Comparison of ENCODE assay signal across 26 cellular contexts in genomic region chr4:10629394-10629793, GRCh38. TPM values are rescaled to one million over a fixed set of nuclear protein-coding genes. Genes with fewer than 3 reads are reported as not detected.
A peak's percentile ranks its signal among the peaks of the same experiment; 100 is the strongest.
DNase-seq lines count a peak whose midpoint lies in the region; ATAC-seq and TF ChIP-seq lines count a peak whose summit lies in the region.
"Had no signal": no experiment of that assay in that cellular context is flagged by ENCODE, and none has a peak within 500 bp of the region (broad histone marks: within the 10 kb centered on the region; RNA-seq: fewer than 3 reads in every experiment).

No MANE protein-coding gene starts in this region.

- no peaks in the 10 kb centered on the region for H3K36me3 Mint-ChIP-seq in activated naive CD4-positive, alpha-beta T cell treated with anti-CD3 and anti-CD28 coated beads, Interleukin-2, amount 50 U/mL, for 72 hours
- no peaks in the 10 kb centered on the region for H3K36me3 Mint-ChIP-seq in activated naive CD4-positive, alpha-beta T cell treated with anti-CD3 and anti-CD28 coated beads, Interleukin-2, amount 10 ng/mL, durations not matched to agents 7 days and 5 days
- no peaks in the 10 kb centered on the region for H3K36me3 Mint-ChIP-seq in activated CD8-positive, alpha-beta T cell treated with anti-CD3 and anti-CD28 coated beads for 36 hours (ENCODE audit: low read depth)
- H3K36me3 Mint-ChIP-seq: activated naive CD8-positive, alpha-beta T cell had no signal

- intact Hi-C loops in activated CD8-positive, alpha-beta T cell treated with anti-CD3 and anti-CD28 coated beads for 36 hours (cut with micrococcal nuclease) = no loop called here
- intact Hi-C loops in head of caudate nucleus (cut with DNase I) (no loop called here), left cardiac atrium (cut with DNase I) (no loop called here)

- POLR2A ChIA-PET in activated CD8-positive, alpha-beta T cell treated with anti-CD3 and anti-CD28 coated beads for 36 hours (lab: Charles Lee) = no interaction called here

- peak; percentile 28 to 32 for ATAC-seq in activated naive CD4-positive, alpha-beta T cell treated with anti-CD3 and anti-CD28 coated beads, Interleukin-2, amount 50 U/mL, for 72 hours
- ATAC-seq in HG02870 (IDR thresholded peaks at IDR 0.05; ENCODE audit: unreplicated experiment) (peak; percentile 64), left cardiac atrium (no peak)
- ATAC-seq in activated CD8-positive, alpha-beta T cell treated with anti-CD3 and anti-CD28 coated beads for 36 hours = peak; percentile 61
- peak; percentile 92 for ATAC-seq in stimulated activated naive CD8-positive, alpha-beta T cell treated with anti-CD3 and anti-CD28 coated beads, Interleukin-15, amount 100 ng/mL, for 72 hours
- ATAC-seq: A549, right cardiac atrium had no signal

- H3K4me1 Mint-ChIP-seq in activated naive CD4-positive, alpha-beta T cell treated with anti-CD3 and anti-CD28 coated beads, Interleukin-2, amount 10 ng/mL, durations not matched to agents 7 days and 5 days = peaks cover 7% of the 10 kb centered on the region
- peaks cover 14% of the 10 kb centered on the region for H3K4me1 Mint-ChIP-seq in activated CD8-positive, alpha-beta T cell treated with anti-CD3 and anti-CD28 coated beads for 36 hours (ENCODE audit: low read depth)
- H3K4me1 Mint-ChIP-seq in stimulated activated naive CD8-positive, alpha-beta T cell treated with anti-CD3 and anti-CD28 coated beads, Interleukin-15, amount 100 ng/mL, for 72 hours = peaks cover 39% of the 10 kb centered on the region

- H3K27me3 Mint-ChIP-seq in activated naive CD4-positive, alpha-beta T cell treated with anti-CD3 and anti-CD28 coated beads, Interleukin-2, amount 10 ng/mL, durations not matched to agents 7 days and 5 days = no peaks in the 10 kb centered on the region
- peaks cover 2% of the 10 kb centered on the region for H3K27me3 Mint-ChIP-seq in activated CD8-positive, alpha-beta T cell treated with anti-CD3 and anti-CD28 coated beads for 36 hours
- no peaks in the 10 kb centered on the region for H3K27me3 Mint-ChIP-seq in stimulated activated naive CD8-positive, alpha-beta T cell treated with anti-CD3 and anti-CD28 coated beads, Interleukin-15, amount 100 ng/mL, for 72 hours
- H3K27me3 Mint-ChIP-seq: stimulated activated naive B cell treated with anti-CD40 and anti-IgM and Interleukin-4, amounts not matched to agents 10 μg/mL and 1 μg/mL and 100 μg/mL, for 72 hours had no signal

- CTCF ChIA-PET in activated naive CD4-positive, alpha-beta T cell treated with anti-CD3 and anti-CD28 coated beads, Interleukin-2, amount 10 ng/mL, durations not matched to agents 7 days and 5 days (lab: Charles Lee) = no interaction called here
- CTCF ChIA-PET in activated CD8-positive, alpha-beta T cell treated with anti-CD3 and anti-CD28 coated beads for 36 hours (lab: Charles Lee) = no interaction called here

- no peaks in the 10 kb centered on the region for H3K9me3 Mint-ChIP-seq in activated naive CD4-positive, alpha-beta T cell treated with anti-CD3 and anti-CD28 coated beads, Interleukin-2, amount 50 U/mL, for 72 hours
- no peaks in the 10 kb centered on the region for H3K9me3 Mint-ChIP-seq in activated naive CD4-positive, alpha-beta T cell treated with anti-CD3 and anti-CD28 coated beads, Interleukin-2, amount 10 ng/mL, durations not matched to agents 7 days and 5 days
- no peaks in the 10 kb centered on the region for H3K9me3 Mint-ChIP-seq in activated CD8-positive, alpha-beta T cell treated with anti-CD3 and anti-CD28 coated beads for 36 hours
- no peaks in the 10 kb centered on the region for H3K9me3 Mint-ChIP-seq in stimulated activated naive CD8-positive, alpha-beta T cell treated with anti-CD3 and anti-CD28 coated beads, Interleukin-15, amount 100 ng/mL, for 72 hours
- H3K9me3 Mint-ChIP-seq: stimulated activated naive B cell treated with anti-CD40 and anti-IgM and Interleukin-4, amounts not matched to agents 10 μg/mL and 1 μg/mL and 100 μg/mL, for 72 hours had no signal

- H3K27ac Mint-ChIP-seq in activated naive CD4-positive, alpha-beta T cell treated with anti-CD3 and anti-CD28 coated beads, Interleukin-2, amount 50 U/mL, for 72 hours = no peak overlapping the region
- H3K27ac Mint-ChIP-seq in activated naive CD4-positive, alpha-beta T cell treated with anti-CD3 and anti-CD28 coated beads, Interleukin-2, amount 10 ng/mL, durations not matched to agents 7 days and 5 days = no peak overlapping the region
- H3K27ac Mint-ChIP-seq in activated CD8-positive, alpha-beta T cell treated with anti-CD3 and anti-CD28 coated beads for 36 hours = no peak overlapping the region
- H3K27ac Mint-ChIP-seq in stimulated activated naive CD8-positive, alpha-beta T cell treated with anti-CD3 and anti-CD28 coated beads, Interleukin-15, amount 100 ng/mL, for 72 hours = peak overlapping the region; percentile 27 to 37
- H3K27ac Mint-ChIP-seq: activated naive CD8-positive, alpha-beta T cell; stimulated activated naive B cell treated with anti-CD40 and anti-IgM and Interleukin-4, amounts not matched to agents 10 μg/mL and 1 μg/mL and 100 μg/mL, for 72 hours had no signal

- H3K4me3 Mint-ChIP-seq in activated naive CD4-positive, alpha-beta T cell treated with anti-CD3 and anti-CD28 coated beads, Interleukin-2, amount 10 ng/mL, durations not matched to agents 7 days and 5 days = no peak overlapping the region
- H3K4me3 Mint-ChIP-seq in activated CD8-positive, alpha-beta T cell treated with anti-CD3 and anti-CD28 coated beads for 36 hours = no peak overlapping the region
- no peak overlapping the region for H3K4me3 Mint-ChIP-seq in stimulated activated naive CD8-positive, alpha-beta T cell treated with anti-CD3 and anti-CD28 coated beads, Interleukin-15, amount 100 ng/mL, for 72 hours
- H3K4me3 Mint-ChIP-seq: activated naive CD8-positive, alpha-beta T cell; stimulated activated naive B cell treated with anti-CD40 and anti-IgM and Interleukin-4, amounts not matched to agents 10 μg/mL and 1 μg/mL and 100 μg/mL, for 72 hours had no signal

- DNase-seq in activated naive CD4-positive, alpha-beta T cell treated with anti-CD3 and anti-CD28 coated beads, Interleukin-2, amount 50 U/mL, for 72 hours (ENCODE audit: low spot score in 2 of 2) = no peak
- no peak for DNase-seq in activated naive CD4-positive, alpha-beta T cell treated with anti-CD3 and anti-CD28 coated beads, Interleukin-2, amount 10 ng/mL, durations not matched to agents 7 days and 5 days
- DNase-seq in activated CD8-positive, alpha-beta T cell treated with anti-CD3 and anti-CD28 coated beads for 36 hours = peak; percentile 39
- DNase-seq in stimulated activated naive CD8-positive, alpha-beta T cell treated with anti-CD3 and anti-CD28 coated beads, Interleukin-15, amount 100 ng/mL, for 72 hours = peak; percentile 29 to 64
- DNase-seq in head of caudate nucleus = no peak
- no peak for DNase-seq in SIG-M5 (lab: John Stamatoyannopoulos, UW)
- no peak for DNase-seq in left cardiac atrium
- DNase-seq: brain microvascular endothelial cell; C1 segment of cervical spinal cord; islet precursor cell; mammary epithelial cell; NCI-H1436; NCI-H774; PC-9; right cardiac atrium; stimulated activated CD4-positive, alpha-beta T cell treated with anti-CD3 and anti-CD28 coated beads, Interleukin-15, amount 100 ng/mL, for 24 hours; stimulated activated naive B cell treated with anti-CD40 and anti-IgM and Interleukin-4, amounts not matched to agents 10 μg/mL and 1 μg/mL and 100 μg/mL, for 72 hours; transverse colon had no signal

- TF ChIP-seq CTCF in activated CD8-positive, alpha-beta T cell treated with anti-CD3 and anti-CD28 coated beads for 36 hours (IDR thresholded peaks at IDR 0.05) = no peak

RNA-seq across cellular contexts. Expression of gene CLNK, which starts 55.2 kb away (rescaled TPM):
- total RNA-seq in activated naive CD4-positive, alpha-beta T cell treated with anti-CD3 and anti-CD28 coated beads, Interleukin-2, amount 50 U/mL, for 72 hours = under 1 TPM in 1 of 2 donors, not detected in 1; 0.39 TPM
- total RNA-seq in activated CD8-positive, alpha-beta T cell treated with anti-CD3 and anti-CD28 coated beads for 36 hours = under 1 TPM in 1 of 2 experiments, not detected in 1; 0.18 TPM
- not detected for total RNA-seq in left cardiac atrium
- total RNA-seq: hepatocyte; mammary epithelial cell; myocyte; osteocyte; PC-9; right cardiac atrium; SJSA1; T-helper 2 cell treated with Interferon-gamma antibody and Interleukin-4, amounts not matched to agents 100 ng/mL and 5 ng/mL, for 36 hours had no signal

Comparison
In these comparisons a context has a peak if more than half of its experiments do, and no peak if none do; other contexts are left out.
1. ATAC-seq: peak in activated naive CD4-positive, alpha-beta T cell treated with anti-CD3 and anti-CD28 coated beads, Interleukin-2, amount 50 U/mL, for 72 hours (2 of 2), HG02870 (single experiment), activated CD8-positive, alpha-beta T cell treated with anti-CD3 and anti-CD28 coated beads for 36 hours (single experiment) and stimulated activated naive CD8-positive, alpha-beta T cell treated with anti-CD3 and anti-CD28 coated beads, Interleukin-15, amount 100 ng/mL, for 72 hours (single experiment); none in left cardiac atrium (0 of 2).
2. DNase-seq: peak in activated CD8-positive, alpha-beta T cell treated with anti-CD3 and anti-CD28 coated beads for 36 hours (single experiment) and stimulated activated naive CD8-positive, alpha-beta T cell treated with anti-CD3 and anti-CD28 coated beads, Interleukin-15, amount 100 ng/mL, for 72 hours (2 of 2); none in activated naive CD4-positive, alpha-beta T cell treated with anti-CD3 and anti-CD28 coated beads, Interleukin-2, amount 50 U/mL, for 72 hours (0 of 2), activated naive CD4-positive, alpha-beta T cell treated with anti-CD3 and anti-CD28 coated beads, Interleukin-2, amount 10 ng/mL, durations not matched to agents 7 days and 5 days (single experiment), head of caudate nucleus (0 of 42), SIG-M5 (single experiment) and left cardiac atrium (single experiment).
3. H3K27ac Mint-ChIP-seq: peak in stimulated activated naive CD8-positive, alpha-beta T cell treated with anti-CD3 and anti-CD28 coated beads, Interleukin-15, amount 100 ng/mL, for 72 hours (2 of 2); none in activated naive CD4-positive, alpha-beta T cell treated with anti-CD3 and anti-CD28 coated beads, Interleukin-2, amount 50 U/mL, for 72 hours (0 of 2), activated naive CD4-positive, alpha-beta T cell treated with anti-CD3 and anti-CD28 coated beads, Interleukin-2, amount 10 ng/mL, durations not matched to agents 7 days and 5 days (single experiment) and activated CD8-positive, alpha-beta T cell treated with anti-CD3 and anti-CD28 coated beads for 36 hours (single experiment).